Comparison of ENCODE assay signal across 14 cellular contexts in the genomic region with DNA sequence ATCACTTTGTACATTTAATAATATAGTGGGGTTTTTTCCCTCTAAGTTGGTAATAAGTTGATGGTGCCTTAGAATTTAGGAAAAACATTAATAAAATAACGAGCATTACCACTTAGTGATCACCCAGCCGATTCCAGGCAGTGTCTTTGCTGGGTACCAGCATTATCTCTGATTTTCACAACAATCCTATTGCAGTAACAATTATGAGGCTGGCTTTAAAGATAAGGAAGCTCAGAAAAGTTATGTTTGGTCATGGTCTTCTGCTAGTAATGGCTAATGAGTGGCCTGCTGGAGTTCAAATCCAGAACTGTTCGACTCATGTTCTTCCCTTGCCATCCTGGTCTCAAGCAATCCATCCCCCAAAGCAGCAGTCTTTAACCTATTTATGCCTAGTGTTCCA.
"Had no signal": no experiment of that assay in that cellular context is flagged by ENCODE, and none has a peak within 500 bp of the region (broad histone marks: within the 10 kb centered on the region; RNA-seq: fewer than 3 reads in every experiment).

No MANE protein-coding gene starts in this region.

- H3K9me3 ChIP-seq: esophagus muscularis mucosa, gastrocnemius medialis, neutrophil, sigmoid colon, stomach had no signal

- DNase-seq: effector memory CD8-positive, alpha-beta T cell; gastrocnemius medialis; mammary epithelial cell; naive thymus-derived CD8-positive, alpha-beta T cell; posterior cingulate gyrus; sigmoid colon; stimulated activated CD4-positive, alpha-beta T cell treated with anti-CD3 and anti-CD28 coated beads, Interleukin-12 subunit alpha, Interleukin-12 subunit beta, amount 100 ng/mL, for 4 hours; stimulated activated naive CD4-positive, alpha-beta T cell; stomach; substantia nigra had no signal

- H3K4me3 ChIP-seq: esophagus muscularis mucosa, gastrocnemius medialis, sigmoid colon, skin epidermis, stomach had no signal

- H3K27ac ChIP-seq: epithelial cell of prostate, gastrocnemius medialis, neutrophil had no signal

- H3K36me3 ChIP-seq: gastrocnemius medialis, neutrophil, sigmoid colon had no signal

- H3K27me3 ChIP-seq: esophagus muscularis mucosa, gastrocnemius medialis, neutrophil, sigmoid colon, stomach had no signal
